1 cellular context compared by ENCODE assay signal in genomic region chr6:52529311-52529710, GRCh38.
TF ChIP-seq lines count a peak whose summit lies in the region.

No MANE protein-coding gene starts in this region.

TF ChIP-seq in GM12878, 131 proteins besides CTCF, POLR2A, EP300 and RAD21:
- TF ChIP-seq ATF2 (IDR thresholded peaks at IDR 0.05; ENCODE audit: low read length) (peak; percentile 40; the same call in 1 of the 2 replicates), IKZF1 (conservative IDR thresholded peaks at IDR 0.05) (0 out of 2 replicates have a peak, but pooled peaks have one; percentile 28), CREB1 (IDR thresholded peaks at IDR 0.05; ENCODE audit: low read depth) (no peak), RCOR1 (conservative IDR thresholded peaks at IDR 0.05; ENCODE audit: low read depth, low read length) (no peak), MEF2A (IDR thresholded peaks at IDR 0.05; ENCODE audit: insufficient read depth, low read depth, low read length) (0 out of 2 replicates have a peak, but pooled peaks have one; percentile 13), RUNX3 (IDR thresholded peaks at IDR 0.05; ENCODE audit: low read length) (peak; percentile 67)
- TF ChIP-seq, protein P1, sequence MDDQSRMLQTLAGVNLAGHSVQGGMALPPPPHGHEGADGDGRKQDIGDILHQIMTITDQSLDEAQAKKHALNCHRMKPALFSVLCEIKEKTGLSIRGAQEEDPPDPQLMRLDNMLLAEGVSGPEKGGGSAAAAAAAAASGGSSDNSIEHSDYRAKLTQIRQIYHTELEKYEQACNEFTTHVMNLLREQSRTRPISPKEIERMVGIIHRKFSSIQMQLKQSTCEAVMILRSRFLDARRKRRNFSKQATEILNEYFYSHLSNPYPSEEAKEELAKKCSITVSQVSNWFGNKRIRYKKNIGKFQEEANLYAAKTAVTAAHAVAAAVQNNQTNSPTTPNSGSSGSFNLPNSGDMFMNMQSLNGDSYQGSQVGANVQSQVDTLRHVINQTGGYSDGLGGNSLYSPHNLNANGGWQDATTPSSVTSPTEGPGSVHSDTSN (IDR thresholded peaks at IDR 0.05; ENCODE audit: insufficient replicate concordance, low read depth, low read length), result no peak
